29 cellular contexts compared by ENCODE assay signal in genomic region chr11:8242480-8243280, GRCh38. TPM values are rescaled to one million over a fixed set of nuclear protein-coding genes. Genes with fewer than 3 reads are reported as not detected.
DNase-seq lines count a peak whose midpoint lies in the region; ATAC-seq and TF ChIP-seq lines count a peak whose summit lies in the region.
"Had no signal": no experiment of that assay in that cellular context is flagged by ENCODE, and none has a peak within 500 bp of the region (broad histone marks: within the 10 kb centered on the region; RNA-seq: fewer than 3 reads in every experiment).

No MANE protein-coding gene starts in this region.

- no peak overlapping the region for H3K27ac Mint-ChIP-seq in GM23338
- no peak overlapping the region for H3K27ac Mint-ChIP-seq in natural killer cell treated with Interleukin-12 subunit alpha and Interleukin-12 subunit beta and Interleukin-15 and Interleukin-18, amount 100 ng/mL, for 72 hours
- no peak overlapping the region for H3K27ac Mint-ChIP-seq in stimulated activated naive CD8-positive, alpha-beta T cell treated with anti-CD3 and anti-CD28 coated beads, Interleukin-15, amount 100 ng/mL, for 72 hours
- H3K27ac Mint-ChIP-seq: activated naive CD4-positive, alpha-beta T cell treated with anti-CD3 and anti-CD28 coated beads, Interleukin-2, amount 10 ng/mL, durations not matched to agents 7 days and 5 days; activated T-cell treated with anti-CD3 and anti-CD28 coated beads, Interleukin-2, amount 50 U/mL, for 72 hours; CD4-positive, CD25-positive, alpha-beta regulatory T cell; T-helper 17 cell had no signal

- H4K20me1 ChIP-seq in GM23338 (replicated peaks; ENCODE audit: insufficient read depth), result no peaks in the 10 kb centered on the region

- H3K27me3 Mint-ChIP-seq in GM23338 (ENCODE audit: insufficient read depth, low read depth, poor library complexity), result peaks cover 13% of the 10 kb centered on the region
- H3K27me3 Mint-ChIP-seq in natural killer cell treated with Interleukin-12 subunit alpha and Interleukin-12 subunit beta and Interleukin-15 and Interleukin-18, amount 100 ng/mL, for 72 hours, result peaks cover 11 to 12% of the 10 kb centered on the region in 2 donors
- H3K27me3 Mint-ChIP-seq in stimulated activated naive CD8-positive, alpha-beta T cell treated with anti-CD3 and anti-CD28 coated beads, Interleukin-15, amount 100 ng/mL, for 72 hours, result peaks cover 18% of the 10 kb centered on the region
- H3K27me3 Mint-ChIP-seq: CD4-positive, CD25-positive, alpha-beta regulatory T cell had no signal

- WGBS in mesendoderm (ENCODE audit: extremely low coverage, insufficient coverage, low lambda C conversion rate), result no CpG with 5 or more reads among the region's 20 CpGs

- H3K9me3 Mint-ChIP-seq in GM23338, result peaks cover 3% of the 10 kb centered on the region; the same call in 1 of the 3 replicates
- no peaks in the 10 kb centered on the region for H3K9me3 Mint-ChIP-seq in natural killer cell treated with Interleukin-12 subunit alpha and Interleukin-12 subunit beta and Interleukin-15 and Interleukin-18, amount 100 ng/mL, for 72 hours
- no peaks in the 10 kb centered on the region for H3K9me3 Mint-ChIP-seq in stimulated activated naive CD8-positive, alpha-beta T cell treated with anti-CD3 and anti-CD28 coated beads, Interleukin-15, amount 100 ng/mL, for 72 hours
- H3K9me3 Mint-ChIP-seq: activated naive CD4-positive, alpha-beta T cell treated with anti-CD3 and anti-CD28 coated beads, Interleukin-2, amount 10 ng/mL, durations not matched to agents 7 days and 5 days; activated T-cell treated with anti-CD3 and anti-CD28 coated beads, Interleukin-2, amount 50 U/mL, for 72 hours had no signal

- peak overlapping the region; percentile 51 for H3K56ac ChIP-seq in mesendoderm (ENCODE audit: low read length)

- H3K18ac ChIP-seq in mesendoderm (ENCODE audit: low read length), result peak overlapping the region; percentile 5

- H4K8ac ChIP-seq in mesendoderm (ENCODE audit: low read depth, low read length), result no peak overlapping the region

- H3K79me1 ChIP-seq in mesendoderm (ENCODE audit: low read length), result no peaks in the 10 kb centered on the region

- H3K27me3 ChIP-seq in GM23338 (ENCODE audit: insufficient read depth), result no peaks in the 10 kb centered on the region
- no peaks in the 10 kb centered on the region for H3K27me3 ChIP-seq in mesendoderm (ENCODE audit: insufficient read depth, low read length, poor library complexity)
- H3K27me3 ChIP-seq: colonic mucosa, Peyer's patch, thyroid gland had no signal

- H4K5ac ChIP-seq in mesendoderm (ENCODE audit: low read length), result no peak overlapping the region

- peak; percentile 62 for DNase-seq in GM23338 (ENCODE audit: low spot score)
- DNase-seq in NCI-H146 (lab: John Stamatoyannopoulos, UW), result peak; percentile 36
- peak; percentile 74 for DNase-seq in SK-N-DZ (ENCODE audit: low spot score)
- peak; percentile 32 for DNase-seq in mesendoderm
- DNase-seq in activated CD8-positive, alpha-beta memory T cell treated with anti-CD3 and anti-CD28 coated beads for 24 hours, result no peak
- DNase-seq in natural killer cell treated with Interleukin-12 subunit alpha and Interleukin-12 subunit beta and Interleukin-15 and Interleukin-18, amount 100 ng/mL, for 72 hours (ENCODE audit: low spot score), result no peak
- DNase-seq in activated CD4-positive, alpha-beta T cell treated with anti-CD3 and anti-CD28 coated beads, Interleukin-2, amount 50 U/mL, for 1 hour, result no peak
- no peak for DNase-seq in stimulated activated naive CD8-positive, alpha-beta T cell treated with anti-CD3 and anti-CD28 coated beads, Interleukin-15, amount 100 ng/mL, for 72 hours
- DNase-seq: activated CD4-positive, alpha-beta T cell treated with anti-CD3 and anti-CD28 coated beads for 4 hours; activated naive CD4-positive, alpha-beta T cell treated with anti-CD3 and anti-CD28 coated beads, Interleukin-2, amount 10 ng/mL, durations not matched to agents 7 days and 5 days; activated T-cell treated with anti-CD3 and anti-CD28 coated beads, Interleukin-2, amount 50 U/mL, for 72 hours; CD4-positive, CD25-positive, alpha-beta regulatory T cell; colonic mucosa; foreskin melanocyte; GM23248; midbrain; NCI-H2029 treated with DMSO at 0.1 percent for 48 hours; NCI-H510A; Peyer's patch; SIG-M5; stimulated activated naive CD4-positive, alpha-beta T cell treated with Interleukin-2 at 50 U/mL for 16 hours; T-helper 17 cell; thyroid gland had no signal

- no peak overlapping the region for H2BK15ac ChIP-seq in mesendoderm (replicated peaks; ENCODE audit: low read depth)

- ATAC-seq in GM23338, result peak; percentile 82
- ATAC-seq in natural killer cell treated with Interleukin-12 subunit alpha and Interleukin-12 subunit beta and Interleukin-15 and Interleukin-18, amount 100 ng/mL, for 72 hours, result no peak
- no peak for ATAC-seq in stimulated activated naive CD8-positive, alpha-beta T cell treated with anti-CD3 and anti-CD28 coated beads, Interleukin-15, amount 100 ng/mL, for 72 hours
- ATAC-seq: activated T-cell treated with anti-CD3 and anti-CD28 coated beads, Interleukin-2, amount 50 U/mL, for 72 hours; naive thymus-derived CD8-positive, alpha-beta T cell; sciatic nerve; T-helper 17 cell had no signal

- H2BK120ac ChIP-seq in mesendoderm (ENCODE audit: low read depth, low read length), result no peak overlapping the region

- peaks cover 27% of the 10 kb centered on the region for H3K4me1 Mint-ChIP-seq in GM23338
- H3K4me1 Mint-ChIP-seq in natural killer cell treated with Interleukin-12 subunit alpha and Interleukin-12 subunit beta and Interleukin-15 and Interleukin-18, amount 100 ng/mL, for 72 hours (ENCODE audit: low read depth in 2 of 2), result no peaks in the 10 kb centered on the region
- H3K4me1 Mint-ChIP-seq in stimulated activated naive CD8-positive, alpha-beta T cell treated with anti-CD3 and anti-CD28 coated beads, Interleukin-15, amount 100 ng/mL, for 72 hours, result no peaks in the 10 kb centered on the region
- H3K4me1 Mint-ChIP-seq: activated naive CD4-positive, alpha-beta T cell treated with anti-CD3 and anti-CD28 coated beads, Interleukin-2, amount 10 ng/mL, durations not matched to agents 7 days and 5 days; CD4-positive, CD25-positive, alpha-beta regulatory T cell; naive thymus-derived CD8-positive, alpha-beta T cell had no signal

- H3K27ac ChIP-seq in GM23338 (ENCODE audit: low read depth) (no peak overlapping the region), mesendoderm (ENCODE audit: low read depth, low read length) (no peak overlapping the region)
- H3K27ac ChIP-seq: colonic mucosa, esophagus muscularis mucosa, GM23248, hepatocyte, KMS-11, Peyer's patch, thyroid gland had no signal

- H3K79me2 ChIP-seq in GM23338 (replicated peaks; ENCODE audit: insufficient read depth) (no peaks in the 10 kb centered on the region), mesendoderm (ENCODE audit: control insufficient read depth, insufficient read depth, low read length) (no peaks in the 10 kb centered on the region)
- H3K79me2 ChIP-seq: hepatocyte had no signal

- H3K4me1 ChIP-seq in GM23338 (ENCODE audit: insufficient read depth) (peaks cover 18% of the 10 kb centered on the region), mesendoderm (ENCODE audit: control insufficient read depth, low read depth, low read length) (peaks cover 9% of the 10 kb centered on the region)
- H3K4me1 ChIP-seq: colonic mucosa, esophagus muscularis mucosa, Peyer's patch, thyroid gland had no signal

- H3K36me3 Mint-ChIP-seq in GM23338 (ENCODE audit: low read depth), result no peaks in the 10 kb centered on the region; the same call in 2 of the 3 replicates
- H3K36me3 Mint-ChIP-seq in natural killer cell treated with Interleukin-12 subunit alpha and Interleukin-12 subunit beta and Interleukin-15 and Interleukin-18, amount 100 ng/mL, for 72 hours, result no peaks in the 10 kb centered on the region
- H3K36me3 Mint-ChIP-seq: activated naive CD4-positive, alpha-beta T cell treated with anti-CD3 and anti-CD28 coated beads, Interleukin-2, amount 10 ng/mL, durations not matched to agents 7 days and 5 days; CD4-positive, CD25-positive, alpha-beta regulatory T cell; naive thymus-derived CD8-positive, alpha-beta T cell had no signal

- peak overlapping the region; percentile 84 for H2AFZ ChIP-seq in GM23338
- H2AFZ ChIP-seq: GM23248, hepatocyte had no signal

- peak overlapping the region; percentile 9 for H3K9ac ChIP-seq in mesendoderm (ENCODE audit: low read length)
- H3K9ac ChIP-seq: GM23248, KMS-11 had no signal

- H3K4me3 ChIP-seq in GM23338 (no peak overlapping the region), mesendoderm (ENCODE audit: low read length) (no peak overlapping the region)
- H3K4me3 ChIP-seq: colonic mucosa, esophagus muscularis mucosa, GM23248, hepatocyte, Peyer's patch, thyroid gland had no signal

- H3K4me2 ChIP-seq in GM23338 (peak overlapping the region; percentile 62), mesendoderm (ENCODE audit: low read length) (no peak overlapping the region)
- H3K4me2 ChIP-seq: hepatocyte, KMS-11 had no signal

- H3K36me3 ChIP-seq in GM23338 (ENCODE audit: insufficient read depth), result no peaks in the 10 kb centered on the region
- H3K36me3 ChIP-seq in mesendoderm (ENCODE audit: control insufficient read depth, insufficient read depth, low read length), result no peaks in the 10 kb centered on the region
- H3K36me3 ChIP-seq: colonic mucosa, esophagus muscularis mucosa, Peyer's patch, thyroid gland had no signal

- peak overlapping the region; percentile 20 for H2BK5ac ChIP-seq in mesendoderm (ENCODE audit: low read length)

- H3K9me2 ChIP-seq in GM23338 (ENCODE audit: insufficient read depth), result no peaks in the 10 kb centered on the region

- H3K4me3 Mint-ChIP-seq in GM23338, result no peak overlapping the region
- no peak overlapping the region for H3K4me3 Mint-ChIP-seq in natural killer cell treated with Interleukin-12 subunit alpha and Interleukin-12 subunit beta and Interleukin-15 and Interleukin-18, amount 100 ng/mL, for 72 hours
- H3K4me3 Mint-ChIP-seq in stimulated activated naive CD8-positive, alpha-beta T cell treated with anti-CD3 and anti-CD28 coated beads, Interleukin-15, amount 100 ng/mL, for 72 hours, result no peak overlapping the region
- H3K4me3 Mint-ChIP-seq: activated naive CD4-positive, alpha-beta T cell treated with anti-CD3 and anti-CD28 coated beads, Interleukin-2, amount 10 ng/mL, durations not matched to agents 7 days and 5 days; activated T-cell treated with anti-CD3 and anti-CD28 coated beads, Interleukin-2, amount 50 U/mL, for 72 hours; CD4-positive, CD25-positive, alpha-beta regulatory T cell; naive thymus-derived CD8-positive, alpha-beta T cell; T-helper 17 cell had no signal

- no peak overlapping the region for H3K4ac ChIP-seq in mesendoderm (ENCODE audit: low read depth, low read length)

- H3F3A ChIP-seq in GM23338 (replicated peaks; ENCODE audit: low read depth), result 0 out of 2 replicates have a peak, but pooled peaks cover 4% of the 10 kb centered on the region

- peak overlapping the region; percentile 73 for H3K23ac ChIP-seq in mesendoderm (ENCODE audit: low read length)

- TF ChIP-seq CTCF in GM23338 (conservative IDR thresholded peaks at IDR 0.05; ENCODE audit: low read depth in 2 of 2), result peak in 1 of 2 experiments; percentile 22; a peak in 1 of 4 replicates

- no peak overlapping the region for H2AK5ac ChIP-seq in mesendoderm (ENCODE audit: low read length)

RNA-seq across cellular contexts. Expression of gene LMO1, which starts 21.0 kb away (rescaled TPM):
- total RNA-seq in GM23338 (2014; rRNA removed; shearing (Covaris generic)), result not detected in 2 replicates
- polyA plus RNA-seq in GM23338 (2016; fragmentation: Nextera tagmentation; extraction: Ambion mirVana), result 0.19 and 0.40 TPM in 2 replicates
- polyA plus RNA-seq in SK-N-DZ (2014; cell fraction: cytosol; rRNA removed), result 1.7 and 4.4 TPM in 2 replicates
- polyA plus RNA-seq in SK-N-DZ (2014; cell fraction: nucleus; rRNA removed), result 3.3 and 4.2 TPM in 2 replicates
- polyA plus RNA-seq in mesendoderm (2013, experiment 1 of 2), result 0.65 TPM
- 0.59 TPM for polyA plus RNA-seq in mesendoderm (2013, experiment 2 of 2)
- not detected for total RNA-seq in natural killer cell treated with Interleukin-12 subunit alpha and Interleukin-12 subunit beta and Interleukin-15 and Interleukin-18, amount 100 ng/mL, for 72 hours
- total RNA-seq: CD4-positive, CD25-positive, alpha-beta regulatory T cell; colonic mucosa; GM23248; hepatocyte; liver; naive thymus-derived CD8-positive, alpha-beta T cell; Peyer's patch; T-helper 17 cell had no signal
- polyA plus RNA-seq: GM23248; liver; naive thymus-derived CD8-positive, alpha-beta T cell had no signal

Comparison
In these comparisons a context has a peak if more than half of its experiments do, and no peak if none do; other contexts are left out.
1. DNase-seq: peak in GM23338 (single experiment), NCI-H146 (single experiment), SK-N-DZ (single experiment) and mesendoderm (single experiment); none in activated CD8-positive, alpha-beta memory T cell treated with anti-CD3 and anti-CD28 coated beads for 24 hours (single experiment), natural killer cell treated with Interleukin-12 subunit alpha and Interleukin-12 subunit beta and Interleukin-15 and Interleukin-18, amount 100 ng/mL, for 72 hours (single experiment), activated CD4-positive, alpha-beta T cell treated with anti-CD3 and anti-CD28 coated beads, Interleukin-2, amount 50 U/mL, for 1 hour (single experiment) and stimulated activated naive CD8-positive, alpha-beta T cell treated with anti-CD3 and anti-CD28 coated beads, Interleukin-15, amount 100 ng/mL, for 72 hours (0 of 2).